20 cellular contexts compared by ENCODE assay signal in genomic region chr1:38814984-38815464, GRCh38. TPM values are rescaled to one million over a fixed set of nuclear protein-coding genes. Genes with fewer than 3 reads are reported as not detected.
A peak's percentile ranks its signal among the peaks of the same experiment; 100 is the strongest.
DNase-seq lines count a peak whose midpoint lies in the region; ATAC-seq, FAIRE-seq and TF ChIP-seq lines count a peak whose summit lies in the region.
"Had no signal": no experiment of that assay in that cellular context is flagged by ENCODE, and none has a peak within 500 bp of the region (broad histone marks: within the 10 kb centered on the region; RNA-seq: fewer than 3 reads in every experiment).

No MANE protein-coding gene starts in this region.

- TF ChIP-seq POLR2A in GM12892 (IDR thresholded peaks at IDR 0.05; ENCODE audit: low read depth, low read length) = no peak
- no peak for TF ChIP-seq POLR2A in K562 (conservative IDR thresholded peaks at IDR 0.05)
- no peak for TF ChIP-seq POLR2A in transverse colon (IDR thresholded peaks at IDR 0.05)

- H3K9me1 ChIP-seq in K562 (ENCODE audit: control insufficient read depth, insufficient read depth, low read length) = no peaks in the 10 kb centered on the region

- no peak overlapping the region for H2AFZ ChIP-seq in MM.1S (ENCODE audit: low read length)
- H2AFZ ChIP-seq in K562 (ENCODE audit: low read depth, low read length) = peak overlapping the region; percentile 87

- ATAC-seq in K562 (no peak), HG03571 (IDR thresholded peaks at IDR 0.05; ENCODE audit: unreplicated experiment) (no peak), GM21367 (IDR thresholded peaks at IDR 0.05; ENCODE audit: unreplicated experiment) (no peak)
- ATAC-seq: CD8-positive, alpha-beta T cell had no signal

- H3K27me3 ChIP-seq in GM06990 (replicated peaks; ENCODE audit: control insufficient read depth, insufficient read depth, low read length) (no peaks in the 10 kb centered on the region), MM.1S (replicated peaks; ENCODE audit: insufficient read depth, low read length) (peaks cover 7% of the 10 kb centered on the region; the same call in 1 of the 2 replicates), K562 (ENCODE audit: control insufficient read depth in 2 of 2, insufficient read depth in 2 of 2, low read length in 2 of 2) (no peaks in the 10 kb centered on the region), transverse colon (peaks cover 82% of the 10 kb centered on the region)

- no peaks in the 10 kb centered on the region for H3K9me3 ChIP-seq in MM.1S (replicated peaks; ENCODE audit: insufficient read depth, low read length)
- peaks cover 21% of the 10 kb centered on the region for H3K9me3 ChIP-seq in K562 (replicated peaks; ENCODE audit: control insufficient read depth, insufficient read depth, low read depth, low read length)
- no peaks in the 10 kb centered on the region for H3K9me3 ChIP-seq in transverse colon
- H3K9me3 ChIP-seq: Caco-2 had no signal

- in situ Hi-C loops in K562 (cut with MboI) = loop anchor here (5.0 kb wide), 1 partner anchor 203 kb away; no protein-coding TSS in a partner anchor
- in situ Hi-C loops in transverse colon (cut with MboI; ENCODE audit: low pct_ligation_motif_present in 1 of 4, low pct_unique_long_range_greater_than_20kb in 1 of 4, low sequenced_read_pairs in 3 of 4) = loop anchor here in 1 of 4 donors (25.0 kb wide), 2 partner anchors 203 to 753 kb away; no protein-coding TSS in a partner anchor

- CTCF ChIA-PET in K562 (lab: Yijun Ruan, JAX; ENCODE audit: low intra/inter-chr PET ratio) = no interaction called here

- intact Hi-C loops in K562 (cut with micrococcal nuclease) (loop anchor here (1.0 to 10.0 kb wide), 3 partner anchors 30 to 93 kb away; no protein-coding TSS in a partner anchor), transverse colon (cut with DNase I; ENCODE audit: low total_unique reads) (loop anchor here (5.0 kb wide), 1 partner anchor 748 kb away; no protein-coding TSS in a partner anchor)

- TF ChIP-seq EP300 in K562 (IDR thresholded peaks at IDR 0.05; ENCODE audit: low read length) (no peak), transverse colon (IDR thresholded peaks at IDR 0.05; ENCODE audit: low read depth) (no peak)

- TF ChIP-seq RAD21 in K562 (CRISPR knock-in tag; conservative IDR thresholded peaks at IDR 0.05 in 1 of 2, IDR thresholded peaks at IDR 0.05 in 1 of 2) = no peak

- H3K9me2 ChIP-seq in MM.1S (replicated peaks; ENCODE audit: insufficient read depth, low read length) = no peaks in the 10 kb centered on the region

- H3K9ac ChIP-seq in MM.1S (ENCODE audit: low read length) (no peak overlapping the region), K562 (ENCODE audit: insufficient read depth in 1 of 2, low read depth in 2 of 2, low read length in 2 of 2) (peak overlapping the region in 1 of 2 experiments; percentile 40; a peak in 2 of 4 replicates)
- H3K9ac ChIP-seq: BLaER1 treated with 17β-estradiol and CSF1 and Interleukin-3, amounts not matched to agents 10 nM and 100 nM had no signal

- H3K36me3 ChIP-seq in GM06990 (ENCODE audit: control insufficient read depth, insufficient read depth, low read length) = no peaks in the 10 kb centered on the region
- H3K36me3 ChIP-seq in MM.1S (replicated peaks; ENCODE audit: insufficient read depth, low read length) = no peaks in the 10 kb centered on the region
- no peaks in the 10 kb centered on the region for H3K36me3 ChIP-seq in K562 (ENCODE audit: control insufficient read depth, insufficient read depth, low read length)
- no peaks in the 10 kb centered on the region for H3K36me3 ChIP-seq in transverse colon
- H3K36me3 ChIP-seq: BLaER1 treated with 17β-estradiol and CSF1 and Interleukin-3, amounts not matched to agents 10 nM and 100 nM had no signal

- 25% methylated on average over 1 of the region's 1 CpG for WGBS in K562 (ENCODE audit: insufficient coverage, low coverage, missing lambda C conversion rate)
- whole genome bisulfite sequencing in transverse colon (ENCODE audit: low coverage in 1 of 2), 2 donors = 0 to 38% methylated on average over 1 of the region's 1 CpG

- H3K4me3 ChIP-seq in GM06990 (replicated peaks; ENCODE audit: low read depth, low read length) (no peak overlapping the region), MM.1S (ENCODE audit: low read length) (no peak overlapping the region), K562 (no peak overlapping the region), transverse colon (no peak overlapping the region)

- H4K20me1 ChIP-seq in MM.1S (ENCODE audit: insufficient read depth, low read length) (no peaks in the 10 kb centered on the region), K562 (replicated peaks; ENCODE audit: control insufficient read depth, insufficient read depth, low read length) (no peaks in the 10 kb centered on the region)
- H4K20me1 ChIP-seq: BLaER1 treated with 17β-estradiol and CSF1 and Interleukin-3, amounts not matched to agents 10 nM and 100 nM had no signal

- POLR2A ChIA-PET in K562 (lab: Yijun Ruan, JAX) = interaction anchor here (0.6 to 1.9 kb wide), 7 partner anchors 9 to 105 kb away, joined by 3 to 5 read pairs (median 3); no protein-coding TSS in a partner anchor

- 0 out of 2 replicates have a peak, but pooled peaks cover 9% of the 10 kb centered on the region for H3K4me1 ChIP-seq in MM.1S (ENCODE audit: low read length)
- peaks cover 30 to 32% of the 10 kb centered on the region in 2 experiments for H3K4me1 ChIP-seq in K562 (replicated peaks in 1 of 2; ENCODE audit: control insufficient read depth in 2 of 2, insufficient read depth in 2 of 2, low read length in 2 of 2)
- peaks cover 8 to 19% (median 12%) of the 10 kb centered on the region in 4 donors for H3K4me1 ChIP-seq in transverse colon
- H3K4me1 ChIP-seq: Caco-2 had no signal

- H3K79me2 ChIP-seq in MM.1S (ENCODE audit: low read length) = no peaks in the 10 kb centered on the region
- no peaks in the 10 kb centered on the region for H3K79me2 ChIP-seq in K562 (ENCODE audit: control insufficient read depth, insufficient read depth, low read length)

- H3K4me2 ChIP-seq in MM.1S (ENCODE audit: low read depth, low read length) = peak overlapping the region; percentile 53; the same call in 1 of the 2 replicates
- H3K4me2 ChIP-seq in K562 (ENCODE audit: insufficient read depth, low read length) = peak overlapping the region; percentile 69; the same call in 1 of the 2 replicates

- no peak for TF ChIP-seq CTCF in GM06990 (IDR thresholded peaks at IDR 0.05; ENCODE audit: insufficient read depth, low read length, poor library complexity, severe bottlenecking)
- TF ChIP-seq CTCF in MM.1S (IDR thresholded peaks at IDR 0.05; ENCODE audit: low read length) = no peak
- TF ChIP-seq CTCF in K562 (IDR thresholded peaks at IDR 0.05 in 2 of 3, conservative IDR thresholded peaks at IDR 0.05 in 1 of 3; ENCODE audit: insufficient read depth in 2 of 3, low read depth in 1 of 3, low read length in 3 of 3) = no peak
- no peak for TF ChIP-seq CTCF in transverse colon (IDR thresholded peaks at IDR 0.05)

- peak overlapping the region; percentile 43; the same call in 1 of the 2 replicates for H3K27ac ChIP-seq in MM.1S (ENCODE audit: low read length)
- peak overlapping the region; percentile 87; the same call in 2 of the 3 replicates for H3K27ac ChIP-seq in K562 (ENCODE audit: extremely low read depth, low read depth, low read length)
- H3K27ac ChIP-seq in transverse colon = no peak overlapping the region
- H3K27ac ChIP-seq: BLaER1 treated with 17β-estradiol and CSF1 and Interleukin-3, amounts not matched to agents 10 nM and 100 nM had no signal

- DNase-seq in GM06990 (ENCODE audit: extremely low read depth, insufficient read length) (peak; percentile 18), GM12892 (ENCODE audit: insufficient read length) (no peak), MM.1S (peak; percentile 29), K562 (ENCODE audit: extremely low read depth in 1 of 4, low spot score in 3 of 4) (no peak), transverse colon (no peak), GOT3 (lab: John Stamatoyannopoulos, UW) (no peak)
- DNase-seq: 8988T; Caco-2; CD8-positive, alpha-beta T cell; H9; IMR-90; Karpas-422; KBM-7 had no signal

- FAIRE-seq in GM12892 (lab: Jason Lieb, UNC) = peak; percentile 36
- no peak for FAIRE-seq in K562 (lab: Jason Lieb, UNC)
- FAIRE-seq: D721Med, G401.6, H1, HTR-8/SVneo had no signal

- H3F3A ChIP-seq in MM.1S (ENCODE audit: insufficient read depth, low read length) = peaks cover 10% of the 10 kb centered on the region

- BruUV-seq in K562 (replicated peaks; lab: Mats Ljungman, UMichigan) = no TSS peak

RNA-seq across cellular contexts. Expression of gene RRAGC, which starts 44.5 kb away (rescaled TPM):
- polyA plus RNA-seq in GM12892 (2012; ENCODE audit: missing spikeins) = 19.4 TPM
- 9.8 and 29.7 TPM in 2 replicates for total RNA-seq in K562 (2011; cell fraction: chromatin; rRNA removed; ENCODE audit: low replicate concordance)
- total RNA-seq in K562 (2011; cell fraction: nucleolus; rRNA removed) = 6.5 and 6.7 TPM in 2 replicates
- total RNA-seq in K562 (2011; cell fraction: nucleoplasm; rRNA removed) = 12.3 and 24.0 TPM in 2 replicates
- total RNA-seq in K562 (2014; rRNA removed) (3.9 and 4.4 TPM in 2 replicates), K562 (2014; rRNA removed; fragmentation: Illumina TruSeq; extraction: Trizol) (10.7 and 11.9 TPM in 2 replicates), K562 (2015; rRNA removed; fragmentation: Illumina TruSeq; extraction: Trizol) (13.1 and 13.4 TPM in 2 replicates), K562 (2021) (13.6 and 14.6 TPM in 2 replicates), transverse colon (10 to 100 TPM in 3 of 4 donors, 1 to 10 TPM in 1; 10.0 to 25.0 (median 21.9) TPM)
- polyA plus RNA-seq in K562 (2011; rRNA removed) (9.4 and 10.9 TPM in 2 replicates), K562 (2014; fragmentation: Illumina TruSeq; extraction: Trizol) (14.2 and 14.8 TPM in 2 replicates), K562 (2014; fragmentation: Nextera tagmentation; extraction: Ambion mirVana) (10 to 100 TPM; 10.4 to 16.9 TPM), K562 (2014; rRNA removed) (7.3 and 10.6 TPM in 2 replicates)
- 2.7 and 7.6 TPM in 2 replicates for polyA plus RNA-seq in K562 (2011; cell fraction: cytosol; rRNA removed)
- polyA plus RNA-seq in K562 (2011; cell fraction: nucleus; rRNA removed) = 3.3 and 4.9 TPM in 2 replicates
- polyA plus RNA-seq in K562 (2012) = 18.3 and 27.8 TPM in 2 replicates
- 8.5 and 10.3 TPM in 2 replicates for polyA minus RNA-seq in K562 (2011; rRNA and poly(A)+ RNA removed)
- polyA minus RNA-seq in K562 (2011; cell fraction: cytosol; rRNA and poly(A)+ RNA removed) = 5.1 and 5.2 TPM in 2 replicates
- 2.2 and 6.1 TPM in 2 replicates for polyA minus RNA-seq in K562 (2011; cell fraction: nucleus; rRNA and poly(A)+ RNA removed)

RNA-seq across cellular contexts. Expression of gene MYCBP, which starts 58.1 kb away (rescaled TPM):
- polyA plus RNA-seq in GM12892 (2012; ENCODE audit: missing spikeins) = 25.3 TPM
- 4.2 and 8.4 TPM in 2 replicates for total RNA-seq in K562 (2011; cell fraction: chromatin; rRNA removed; ENCODE audit: low replicate concordance)
- 4.3 and 4.8 TPM in 2 replicates for total RNA-seq in K562 (2011; cell fraction: nucleolus; rRNA removed)
- 12.2 and 25.1 TPM in 2 replicates for total RNA-seq in K562 (2011; cell fraction: nucleoplasm; rRNA removed)
- total RNA-seq in K562 (2014; rRNA removed) (32.3 and 33.5 TPM in 2 replicates), K562 (2014; rRNA removed; fragmentation: Illumina TruSeq; extraction: Trizol) (76.2 and 86.3 TPM in 2 replicates), K562 (2015; rRNA removed; fragmentation: Illumina TruSeq; extraction: Trizol) (43.9 and 49.6 TPM in 2 replicates), K562 (2021) (78.9 and 92.3 TPM in 2 replicates), transverse colon (10 to 100 TPM in 2 of 4 donors, 1 to 10 TPM in 2; 2.2 to 24.3 (median 16.2) TPM)
- polyA plus RNA-seq in K562 (2011; rRNA removed) (61.3 and 72.9 TPM in 2 replicates), K562 (2014; fragmentation: Illumina TruSeq; extraction: Trizol) (64.4 and 71.2 TPM in 2 replicates), K562 (2014; fragmentation: Nextera tagmentation; extraction: Ambion mirVana) (100 to 1,000 TPM; 227 to 253 TPM), K562 (2014; rRNA removed) (51.4 and 53.7 TPM in 2 replicates)
- polyA plus RNA-seq in K562 (2011; cell fraction: cytosol; rRNA removed) = 28.2 and 58.9 TPM in 2 replicates
- 14.8 and 26.1 TPM in 2 replicates for polyA plus RNA-seq in K562 (2011; cell fraction: nucleus; rRNA removed)
- polyA plus RNA-seq in K562 (2012) = 40.5 and 51.2 TPM in 2 replicates
- 47.8 and 54.5 TPM in 2 replicates for polyA minus RNA-seq in K562 (2011; rRNA and poly(A)+ RNA removed)
- 16.3 and 23.9 TPM in 2 replicates for polyA minus RNA-seq in K562 (2011; cell fraction: cytosol; rRNA and poly(A)+ RNA removed)
- 3.2 and 8.7 TPM in 2 replicates for polyA minus RNA-seq in K562 (2011; cell fraction: nucleus; rRNA and poly(A)+ RNA removed)

Comparison
In these comparisons a context has a peak if more than half of its experiments do, and no peak if none do; other contexts are left out.
1. DNase-seq: peak in GM06990 (single experiment) and MM.1S (single experiment); none in GM12892 (single experiment), K562 (0 of 4), transverse colon (single experiment) and GOT3 (single experiment).
2. H3K27ac ChIP-seq: peak in MM.1S (single experiment) and K562 (single experiment); none in transverse colon (0 of 4).